1 cellular context compared by ENCODE assay signal in the genomic region with DNA sequence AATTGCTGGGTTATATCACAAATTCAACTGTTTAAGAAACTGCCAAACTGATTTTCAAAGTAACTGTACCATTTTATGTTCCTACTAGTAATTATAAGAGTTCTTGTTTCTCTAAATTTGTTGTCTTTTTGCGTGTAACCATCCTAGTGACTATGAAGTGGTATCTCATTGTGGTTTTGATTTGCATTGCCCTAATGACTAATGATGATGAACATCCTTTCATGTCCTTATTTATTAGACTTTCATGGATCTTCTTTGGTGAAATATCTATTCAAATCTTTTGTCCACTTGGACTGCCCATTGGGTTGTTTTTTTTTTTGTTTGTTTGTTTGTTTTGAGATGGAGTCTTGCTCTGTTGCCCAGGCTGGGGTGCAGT.
TF ChIP-seq lines count a peak whose summit lies in the region.

No MANE protein-coding gene starts in this region.

TF ChIP-seq in HCT116, 20 proteins besides CTCF, POLR2A, EP300 and RAD21:
- TF ChIP-seq ZNF274 (IDR thresholded peaks at IDR 0.05; ENCODE audit: low read depth, low read length) = no peak
- TF ChIP-seq, protein P1, sequence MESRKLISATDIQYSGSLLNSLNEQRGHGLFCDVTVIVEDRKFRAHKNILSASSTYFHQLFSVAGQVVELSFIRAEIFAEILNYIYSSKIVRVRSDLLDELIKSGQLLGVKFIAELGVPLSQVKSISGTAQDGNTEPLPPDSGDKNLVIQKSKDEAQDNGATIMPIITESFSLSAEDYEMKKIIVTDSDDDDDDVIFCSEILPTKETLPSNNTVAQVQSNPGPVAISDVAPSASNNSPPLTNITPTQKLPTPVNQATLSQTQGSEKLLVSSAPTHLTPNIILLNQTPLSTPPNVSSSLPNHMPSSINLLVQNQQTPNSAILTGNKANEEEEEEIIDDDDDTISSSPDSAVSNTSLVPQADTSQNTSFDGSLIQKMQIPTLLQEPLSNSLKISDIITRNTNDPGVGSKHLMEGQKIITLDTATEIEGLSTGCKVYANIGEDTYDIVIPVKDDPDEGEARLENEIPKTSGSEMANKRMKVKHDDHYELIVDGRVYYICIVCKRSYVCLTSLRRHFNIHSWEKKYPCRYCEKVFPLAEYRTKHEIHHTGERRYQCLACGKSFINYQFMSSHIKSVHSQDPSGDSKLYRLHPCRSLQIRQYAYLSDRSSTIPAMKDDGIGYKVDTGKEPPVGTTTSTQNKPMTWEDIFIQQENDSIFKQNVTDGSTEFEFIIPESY (IDR thresholded peaks at IDR 0.05; ENCODE audit: extremely low read depth, insufficient replicate concordance, low read length) = no peak
- TF ChIP-seq EZH2phosphoT487 (IDR thresholded peaks at IDR 0.05; ENCODE audit: borderline replicate concordance) = no peak
- no peak for TF ChIP-seq POLR2AphosphoS5 (IDR thresholded peaks at IDR 0.05; ENCODE audit: low read depth, low read length)
- TF ChIP-seq ZFX (IDR thresholded peaks at IDR 0.05) = no peak
- TF ChIP-seq CEBPB (IDR thresholded peaks at IDR 0.05; ENCODE audit: low read depth) = no peak
- TF ChIP-seq TCF7L2 (IDR thresholded peaks at IDR 0.05; ENCODE audit: borderline replicate concordance, extremely low read depth, insufficient read depth, insufficient read length) = no peak
- TF ChIP-seq YY1 (IDR thresholded peaks at IDR 0.05; ENCODE audit: extremely low read depth, insufficient replicate concordance, low read depth, low read length) = no peak
- TF ChIP-seq FOSL1 (IDR thresholded peaks at IDR 0.05; ENCODE audit: low read depth) = no peak
- TF ChIP-seq EZH2 (IDR thresholded peaks at IDR 0.05) = no peak
- TF ChIP-seq SRF (IDR thresholded peaks at IDR 0.05; ENCODE audit: low read depth) = no peak
